27 cellular contexts compared by ENCODE assay signal in the genomic region with DNA sequence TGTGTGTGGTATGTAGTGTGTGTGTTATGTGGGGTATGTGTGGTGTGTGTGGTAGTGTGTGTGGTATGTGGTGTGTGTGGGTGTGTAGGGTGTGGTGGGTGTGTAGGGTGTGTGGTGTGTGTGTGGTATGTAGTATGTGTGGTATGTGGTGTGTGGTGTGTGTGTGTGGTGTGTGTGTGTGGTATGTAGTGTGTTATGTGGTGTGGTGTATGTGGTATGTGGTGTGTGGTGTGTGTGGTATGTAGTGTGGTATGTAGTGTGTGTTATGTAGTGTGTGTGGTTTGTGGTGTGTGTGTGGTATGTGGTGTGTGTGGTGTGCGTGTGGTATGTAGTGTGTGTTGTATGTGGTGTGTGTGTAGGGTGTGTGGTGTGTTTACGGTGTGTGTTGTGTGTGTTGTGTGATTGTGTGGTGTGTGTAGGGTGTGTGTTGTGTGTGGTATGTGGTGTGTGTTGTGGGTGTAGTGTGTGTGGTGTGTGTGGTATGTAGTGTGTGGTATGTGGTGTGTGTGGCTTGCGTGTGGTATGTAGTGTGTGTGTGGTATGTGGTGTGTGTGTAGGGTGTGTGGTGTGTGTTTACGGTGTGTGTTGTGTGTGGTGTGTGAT. TPM values are rescaled to one million over a fixed set of nuclear protein-coding genes. Genes with fewer than 3 reads are reported as not detected.
A peak's percentile ranks its signal among the peaks of the same experiment; 100 is the strongest.
DNase-seq lines count a peak whose midpoint lies in the region; ATAC-seq, FAIRE-seq and TF ChIP-seq lines count a peak whose summit lies in the region.
"Had no signal": no experiment of that assay in that cellular context is flagged by ENCODE, and none has a peak within 500 bp of the region (broad histone marks: within the 10 kb centered on the region; RNA-seq: fewer than 3 reads in every experiment).

No MANE protein-coding gene starts in this region.

- peak overlapping the region; percentile 16 for H4K8ac ChIP-seq in mesenchymal stem cell (ENCODE audit: low read length)

- H3K79me1 ChIP-seq in mesenchymal stem cell (replicated peaks; ENCODE audit: low read length, poor library complexity, severe bottlenecking) = no peaks in the 10 kb centered on the region

- no peak for TF ChIP-seq POLR2A in HCT116 (IDR thresholded peaks at IDR 0.05; ENCODE audit: borderline replicate concordance, extremely low read depth, insufficient read depth, insufficient read length)

- RAD21 ChIA-PET in HCT116 (lab: Charles Lee; ENCODE audit: low non-redundant PET in 1 of 2, low total read pairs in 2 of 2, uncharacterized antibody in 2 of 2, unreplicated experiment in 2 of 2) = no interaction called here

- H2AFZ ChIP-seq in HCT116 (ENCODE audit: low read depth, low read length, poor library complexity, severe bottlenecking) = no peak overlapping the region
- no peak overlapping the region for H2AFZ ChIP-seq in astrocyte (ENCODE audit: low read depth, low read length)
- no peak overlapping the region for H2AFZ ChIP-seq in mesenchymal stem cell (ENCODE audit: low read depth, low read length)

- H3K9ac ChIP-seq in HCT116 (ENCODE audit: low read length) = no peak overlapping the region
- H3K9ac ChIP-seq in astrocyte (ENCODE audit: low read length) = no peak overlapping the region
- H3K9ac ChIP-seq in mesenchymal stem cell (ENCODE audit: low read length) = no peak overlapping the region
- H3K9ac ChIP-seq: BLaER1 had no signal

- H3F3A ChIP-seq in DOHH2 (ENCODE audit: control insufficient read depth, insufficient read depth) = peaks cover 81% of the 10 kb centered on the region

- DNase-seq in HCT116 (ENCODE audit: low read depth, low spot score) (no peak), astrocyte (ENCODE audit: low read depth) (peak; percentile 52), mesenchymal stem cell (no peak), nucleus accumbens (lab: John Stamatoyannopoulos, UW) (no peak)
- DNase-seq in CD8-positive, alpha-beta T cell = no peak
- DNase-seq: Caco-2; CD4-positive, alpha-beta T cell; DND-41; Karpas-422; MV-4-11; NCI-H1105 treated with DMSO at 0.1 percent for 48 hours; NCI-H2029 treated with DMSO at 0.1 percent for 48 hours; NCI-H2171 treated with DMSO at 0.1 percent for 48 hours; NCI-H446 treated with DMSO at 0.1 percent for 48 hours; NCI-H526 treated with DMSO at 0.1 percent for 48 hours; OCI-M1 had no signal

- no peak overlapping the region for H3K4me3 Mint-ChIP-seq in astrocyte (ENCODE audit: unreplicated experiment)
- no peak overlapping the region for H3K4me3 Mint-ChIP-seq in CD8-positive, alpha-beta T cell
- H3K4me3 Mint-ChIP-seq: CD4-positive, alpha-beta T cell; IgD-negative memory B cell had no signal

- POLR2A ChIA-PET in HCT116 (lab: Charles Lee) = no interaction called here
- POLR2A ChIA-PET in CD8-positive, alpha-beta T cell (lab: Charles Lee) = no interaction called here

- TF ChIP-seq CTCF in DOHH2 (IDR thresholded peaks at IDR 0.05; ENCODE audit: low read depth, low read length, poor library complexity, severe bottlenecking) (no peak), HCT116 (IDR thresholded peaks at IDR 0.05 in 2 of 3, conservative IDR thresholded peaks at IDR 0.05 in 1 of 3; ENCODE audit: borderline replicate concordance in 1 of 3, insufficient read depth in 1 of 3, low read depth in 2 of 3, low read length in 2 of 3) (no peak), astrocyte (IDR thresholded peaks at IDR 0.05; ENCODE audit: insufficient read depth, low read depth, low read length) (no peak)
- no peak for TF ChIP-seq CTCF in CD8-positive, alpha-beta T cell (IDR thresholded peaks at IDR 0.05)

- peaks cover 27% of the 10 kb centered on the region for H3K36me3 ChIP-seq in DOHH2 (ENCODE audit: control insufficient read depth, low read length)
- H3K36me3 ChIP-seq in HCT116 (ENCODE audit: control insufficient read depth in 1 of 2, insufficient read depth in 2 of 2, low read length in 2 of 2) = no peaks in the 10 kb centered on the region
- H3K36me3 ChIP-seq in astrocyte (ENCODE audit: insufficient read depth, low read length) = no peaks in the 10 kb centered on the region
- H3K36me3 ChIP-seq in mesenchymal stem cell (ENCODE audit: control insufficient read depth in 1 of 2, insufficient read depth in 2 of 2, low read depth in 1 of 2, low read length in 2 of 2) = peaks cover 0 to 4% of the 10 kb centered on the region in 2 experiments
- H3K36me3 ChIP-seq in CD8-positive, alpha-beta T cell (ENCODE audit: insufficient read depth, low read length) = no peaks in the 10 kb centered on the region
- H3K36me3 ChIP-seq: BLaER1, HAP-1 had no signal

- no peaks in the 10 kb centered on the region for H3K4me1 Mint-ChIP-seq in astrocyte (ENCODE audit: low read depth, unreplicated experiment)
- H3K4me1 Mint-ChIP-seq in CD8-positive, alpha-beta T cell (ENCODE audit: low read depth) = peaks cover 12% of the 10 kb centered on the region

- CTCF ChIA-PET in HCT116 (lab: Charles Lee) = no interaction called here
- CTCF ChIA-PET in CD8-positive, alpha-beta T cell (lab: Charles Lee) = no interaction called here

- no peak overlapping the region for H3K4ac ChIP-seq in mesenchymal stem cell (ENCODE audit: low read depth in 1 of 2, low read length in 2 of 2)

- H3K18ac ChIP-seq in mesenchymal stem cell (ENCODE audit: low read depth in 1 of 2, low read length in 2 of 2) = peak overlapping the region in 1 of 2 experiments; percentile 15

- no peak for TF ChIP-seq RAD21 in HCT116 (IDR thresholded peaks at IDR 0.05; ENCODE audit: low read depth)

- H3K9me2 ChIP-seq in DOHH2 (replicated peaks; ENCODE audit: control insufficient read depth, low read length) (no peaks in the 10 kb centered on the region), HCT116 (ENCODE audit: insufficient read depth) (no peaks in the 10 kb centered on the region)

- H3K4me1 ChIP-seq in DOHH2 (ENCODE audit: control insufficient read depth, low read length) (peaks cover 89% of the 10 kb centered on the region), HCT116 (ENCODE audit: control insufficient read depth in 1 of 2, insufficient read depth in 2 of 2, low read length in 2 of 2) (peaks cover 4 to 12% of the 10 kb centered on the region in 2 experiments), astrocyte (ENCODE audit: insufficient read depth, low read length) (peaks cover 6% of the 10 kb centered on the region), mesenchymal stem cell (ENCODE audit: control insufficient read depth, insufficient read depth, low read depth, low read length) (peaks cover 12% of the 10 kb centered on the region)
- peaks cover 11% of the 10 kb centered on the region for H3K4me1 ChIP-seq in CD8-positive, alpha-beta T cell (ENCODE audit: insufficient read depth, low read length)
- H3K4me1 ChIP-seq: Caco-2 had no signal

- H3K9me3 ChIP-seq in DOHH2 (ENCODE audit: control insufficient read depth, insufficient read depth, low read length) (peaks cover 17% of the 10 kb centered on the region; the same call in 1 of the 2 replicates), HCT116 (ENCODE audit: control insufficient read depth in 1 of 2, insufficient read depth in 1 of 2, low read depth in 1 of 2, low read length in 2 of 2) (peaks cover 0 to 20% of the 10 kb centered on the region in 2 experiments; a peak in 1 of 4 replicates), astrocyte (ENCODE audit: insufficient read depth, low read depth, low read length) (peaks cover 11% of the 10 kb centered on the region), mesenchymal stem cell (ENCODE audit: control insufficient read depth, low read length) (no peaks in the 10 kb centered on the region)
- H3K9me3 ChIP-seq in CD8-positive, alpha-beta T cell (ENCODE audit: low read length) = no peaks in the 10 kb centered on the region
- H3K9me3 ChIP-seq: BLaER1, Caco-2, HAP-1, SJSA1 had no signal

- H3K27me3 ChIP-seq in DOHH2 (ENCODE audit: control insufficient read depth, low read length) (no peaks in the 10 kb centered on the region), HCT116 (ENCODE audit: insufficient read depth, low read length) (no peaks in the 10 kb centered on the region), astrocyte (ENCODE audit: insufficient read depth, low read length) (no peaks in the 10 kb centered on the region), mesenchymal stem cell (ENCODE audit: control insufficient read depth in 1 of 2, insufficient read depth in 1 of 2, low read length in 2 of 2) (no peaks in the 10 kb centered on the region)
- no peaks in the 10 kb centered on the region for H3K27me3 ChIP-seq in CD8-positive, alpha-beta T cell (ENCODE audit: insufficient read depth, low read length)
- H3K27me3 ChIP-seq: BLaER1, SJSA1 had no signal

- H3K4me2 ChIP-seq in DOHH2 (ENCODE audit: low read length) = no peak overlapping the region; the same call in 1 of the 2 replicates
- H3K4me2 ChIP-seq in HCT116 (ENCODE audit: low read length) = no peak overlapping the region
- no peak overlapping the region for H3K4me2 ChIP-seq in astrocyte (ENCODE audit: low read length)
- H3K4me2 ChIP-seq in mesenchymal stem cell (ENCODE audit: low read length, poor library complexity, severe bottlenecking) = no peak overlapping the region
- H3K4me2 ChIP-seq: BLaER1 had no signal

- H4K20me1 ChIP-seq in DOHH2 (ENCODE audit: control insufficient read depth, insufficient read depth, low read depth, low read length) = no peaks in the 10 kb centered on the region
- no peaks in the 10 kb centered on the region for H4K20me1 ChIP-seq in HCT116 (ENCODE audit: insufficient read depth)
- H4K20me1 ChIP-seq in astrocyte (ENCODE audit: insufficient read depth, low read length) = peaks cover 24% of the 10 kb centered on the region
- H4K20me1 ChIP-seq: BLaER1 had no signal

- whole genome bisulfite sequencing in mesenchymal stem cell = 97% methylated on average over 4 of the region's 4 CpGs

- H3K14ac ChIP-seq in mesenchymal stem cell (ENCODE audit: low read length in 2 of 2) = peak overlapping the region in 1 of 2 experiments; percentile 62

- ATAC-seq in HCT116 (no peak), GM21737 (IDR thresholded peaks at IDR 0.05; ENCODE audit: unreplicated experiment) (no peak), GM18498 (IDR thresholded peaks at IDR 0.05; ENCODE audit: unreplicated experiment) (no peak)
- no peak for ATAC-seq in CD8-positive, alpha-beta T cell
- ATAC-seq: Right ventricle myocardium inferior had no signal

- H3K27ac ChIP-seq in DOHH2 (ENCODE audit: low read depth, low read length) = peak overlapping the region; percentile 98
- H3K27ac ChIP-seq in HCT116 (ENCODE audit: low read depth, low read length) = peak overlapping the region; percentile 10; the same call in 1 of the 2 replicates
- no peak overlapping the region for H3K27ac ChIP-seq in astrocyte (ENCODE audit: low read depth, low read length)
- H3K27ac ChIP-seq in mesenchymal stem cell (ENCODE audit: low read length, poor library complexity, severe bottlenecking) = no peak overlapping the region
- H3K27ac ChIP-seq in CD8-positive, alpha-beta T cell (ENCODE audit: low read depth, low read length) = no peak overlapping the region
- H3K27ac ChIP-seq: BLaER1, HL-60, SJSA1 had no signal

- no peak overlapping the region for H3K4me3 ChIP-seq in DOHH2 (ENCODE audit: low read length)
- H3K4me3 ChIP-seq in HCT116 (replicated peaks in 1 of 2; ENCODE audit: low read depth in 1 of 2, low read length in 2 of 2) = no peak overlapping the region
- H3K4me3 ChIP-seq in astrocyte (ENCODE audit: insufficient read depth, low read depth, low read length) = no peak overlapping the region
- peak overlapping the region in 1 of 2 experiments; percentile 11 for H3K4me3 ChIP-seq in mesenchymal stem cell (ENCODE audit: insufficient read depth in 1 of 2, low read depth in 1 of 2, low read length in 2 of 2)
- no peak overlapping the region for H3K4me3 ChIP-seq in CD8-positive, alpha-beta T cell (ENCODE audit: low read depth, low read length)
- H3K4me3 ChIP-seq: BLaER1, HAP-1, SJSA1 had no signal

- no peak overlapping the region for H3K27ac Mint-ChIP-seq in astrocyte (ENCODE audit: unreplicated experiment)
- no peak overlapping the region for H3K27ac Mint-ChIP-seq in CD8-positive, alpha-beta T cell
- H3K27ac Mint-ChIP-seq: CD4-positive, alpha-beta T cell; IgD-negative memory B cell had no signal

- H3K23ac ChIP-seq in mesenchymal stem cell (ENCODE audit: low read length in 2 of 2) = peak overlapping the region in 1 of 2 experiments; percentile 29

- peak overlapping the region; percentile 84 for H4K91ac ChIP-seq in mesenchymal stem cell (ENCODE audit: low read length)

- H3K79me2 ChIP-seq in DOHH2 (ENCODE audit: control insufficient read depth, low read length) = peaks cover 55% of the 10 kb centered on the region
- peaks cover 5% of the 10 kb centered on the region; the same call in 1 of the 2 replicates for H3K79me2 ChIP-seq in HCT116 (ENCODE audit: insufficient read depth, low read length)
- peaks cover 6% of the 10 kb centered on the region for H3K79me2 ChIP-seq in astrocyte (ENCODE audit: insufficient read depth, low read length)

- peak; percentile 13 for FAIRE-seq in astrocyte (lab: Jason Lieb, UNC)
- FAIRE-seq: G401.6, GM19239 had no signal

- H3K27me3 Mint-ChIP-seq in astrocyte (ENCODE audit: low read depth, unreplicated experiment) = no peaks in the 10 kb centered on the region
- H3K27me3 Mint-ChIP-seq in CD8-positive, alpha-beta T cell (ENCODE audit: low read depth) = no peaks in the 10 kb centered on the region
- H3K27me3 Mint-ChIP-seq: CD4-positive, alpha-beta T cell; IgD-negative memory B cell had no signal

- H2BK120ac ChIP-seq in mesenchymal stem cell (ENCODE audit: low read depth, low read length) = no peak overlapping the region

- no peaks in the 10 kb centered on the region for H3K9me3 Mint-ChIP-seq in astrocyte (ENCODE audit: unreplicated experiment)
- H3K9me3 Mint-ChIP-seq in CD8-positive, alpha-beta T cell = no peaks in the 10 kb centered on the region
- H3K9me3 Mint-ChIP-seq: CD4-positive, alpha-beta T cell had no signal

- peak overlapping the region; percentile 1 to 28 for H2BK12ac ChIP-seq in mesenchymal stem cell (ENCODE audit: low read length in 2 of 2)

- BruUV-seq in HCT116 (replicated peaks; lab: Mats Ljungman, UMichigan) = no TSS peak

- H2BK15ac ChIP-seq in mesenchymal stem cell (ENCODE audit: low read depth, poor library complexity, severe bottlenecking) = no peak overlapping the region

- H3K36me3 Mint-ChIP-seq in astrocyte (ENCODE audit: low read depth, unreplicated experiment) = no peaks in the 10 kb centered on the region
- H3K36me3 Mint-ChIP-seq in CD8-positive, alpha-beta T cell = no peaks in the 10 kb centered on the region
- H3K36me3 Mint-ChIP-seq: IgD-negative memory B cell had no signal

- H2AK5ac ChIP-seq in mesenchymal stem cell (ENCODE audit: low read length, severe bottlenecking) = no peak overlapping the region

- intact Hi-C loops in HCT116 (cut with micrococcal nuclease) = no loop called here
- intact Hi-C loops in CD8-positive, alpha-beta T cell (cut with DNase I, micrococcal nuclease) = no loop called here

- H2BK5ac ChIP-seq in mesenchymal stem cell (ENCODE audit: low read depth, low read length, poor library complexity, severe bottlenecking) = no peak overlapping the region

RNA-seq across cellular contexts. Expression of gene PPP6R2, which starts 4.2 kb away (rescaled TPM):
- total RNA-seq in HCT116 (2021; ENCODE audit: unreplicated experiment) (61.3 TPM), astrocyte (47.9 and 48.3 TPM in 2 replicates)
- polyA plus RNA-seq in HCT116 (2012) = 52.7 and 53.5 TPM in 2 replicates
- 23.0 TPM for polyA plus RNA-seq in mesenchymal stem cell (2013, experiment 1 of 2)
- 22.9 TPM for polyA plus RNA-seq in mesenchymal stem cell (2013, experiment 2 of 2)
- 10 to 100 TPM; 46.2 to 46.5 TPM for total RNA-seq in CD8-positive, alpha-beta T cell

RNA-seq across cellular contexts. Expression of gene DENND6B, which starts 12.1 kb away (rescaled TPM):
- total RNA-seq in HCT116 (2021; ENCODE audit: unreplicated experiment) (11.0 TPM), astrocyte (5.4 and 5.8 TPM in 2 replicates)
- polyA plus RNA-seq in HCT116 (2012) = 7.8 and 9.1 TPM in 2 replicates
- polyA plus RNA-seq in mesenchymal stem cell (2013, experiment 1 of 2) = 4.2 TPM
- 3.7 TPM for polyA plus RNA-seq in mesenchymal stem cell (2013, experiment 2 of 2)
- total RNA-seq in CD8-positive, alpha-beta T cell = 1 to 10 TPM; 3.0 to 3.1 TPM

RNA-seq across cellular contexts. Expression of gene PLXNB2, which starts 31.5 kb away (rescaled TPM):
- total RNA-seq in HCT116 (2021; ENCODE audit: unreplicated experiment) (236 TPM), astrocyte (327 and 376 TPM in 2 replicates)
- polyA plus RNA-seq in HCT116 (2012) = 192 and 208 TPM in 2 replicates
- 242 TPM for polyA plus RNA-seq in mesenchymal stem cell (2013, experiment 1 of 2)
- 231 TPM for polyA plus RNA-seq in mesenchymal stem cell (2013, experiment 2 of 2)
- total RNA-seq in CD8-positive, alpha-beta T cell = 1 to 10 TPM; 6.3 to 8.1 TPM

Comparison
In these comparisons a context has a peak if more than half of its experiments do, and no peak if none do; other contexts are left out.
1. H3K27ac ChIP-seq: peak in DOHH2 (single experiment) and HCT116 (single experiment); none in astrocyte (single experiment), mesenchymal stem cell (single experiment) and CD8-positive, alpha-beta T cell (single experiment).
2. RNA of gene PLXNB2, which starts 31.5 kb away (total RNA-seq): 327 to 376 TPM in astrocyte and 236 TPM in HCT116 (single experiment); 6.3 to 8.1 TPM in CD8-positive, alpha-beta T cell; every median in the first group is over 10 times any median in the second.